Comparison of ENCODE assay signal across 8 cellular contexts in the genomic region with DNA sequence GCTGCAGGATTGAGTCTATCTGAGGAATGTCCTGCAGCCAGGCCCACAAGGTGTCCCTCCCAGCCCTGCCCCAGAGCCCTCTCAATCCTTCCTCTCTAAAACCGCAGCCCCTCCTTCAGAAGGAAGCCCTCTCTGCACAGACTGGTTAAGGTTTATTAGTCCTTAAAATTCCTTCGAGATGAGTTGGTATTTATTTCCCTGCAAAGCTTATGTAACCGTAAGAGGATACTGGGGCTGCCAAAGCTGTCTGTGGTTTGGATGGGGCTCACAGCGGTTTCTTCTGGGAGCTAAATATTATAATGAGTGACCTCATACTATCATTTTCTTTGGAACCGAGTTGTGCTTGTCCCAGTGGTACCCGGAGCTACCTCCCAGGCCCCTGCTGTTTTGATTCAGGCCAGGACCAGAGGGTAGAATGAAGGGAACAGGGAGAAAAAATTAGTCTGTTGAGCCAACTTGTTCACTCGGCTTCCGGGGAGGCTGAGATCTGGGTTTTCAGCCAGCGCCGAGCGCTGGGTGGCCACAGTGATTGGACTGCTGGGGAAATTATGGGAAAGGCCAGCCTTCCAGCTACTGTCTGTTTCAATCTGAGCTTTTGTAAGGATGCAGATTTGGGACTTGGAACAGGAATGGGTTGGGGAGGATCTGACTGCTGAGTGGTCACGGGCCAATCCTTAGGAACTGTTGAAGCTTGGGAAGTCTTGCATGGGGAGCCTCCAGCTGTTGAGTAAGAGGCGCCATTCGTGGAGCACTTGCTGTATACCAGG.
DNase-seq lines count a peak whose midpoint lies in the region; ATAC-seq and TF ChIP-seq lines count a peak whose summit lies in the region.

No MANE protein-coding gene starts in this region.

- peaks cover 18% of the 10 kb centered on the region for H3K4me1 Mint-ChIP-seq in WTC11

- H3K4me3 Mint-ChIP-seq in WTC11, result no peak overlapping the region

- H3K27ac Mint-ChIP-seq in WTC11, result no peak overlapping the region

- no peak overlapping the region for H3K4me3 ChIP-seq in right cardiac atrium (ENCODE audit: low read length)

- no peaks in the 10 kb centered on the region for H3K36me3 Mint-ChIP-seq in WTC11

- no peaks in the 10 kb centered on the region for H3K9me3 ChIP-seq in right cardiac atrium (ENCODE audit: control insufficient read depth, low read length)

- ATAC-seq in WTC11 (peak; percentile 24; the same call in 1 of the 2 replicates), right cardiac atrium (peak; percentile 92 to 94), HG02840 (IDR thresholded peaks at IDR 0.05; ENCODE audit: low FRiP score, unreplicated experiment) (no peak)

- peak; percentile 98 for DNase-seq in H4 (ENCODE audit: low spot score)
- DNase-seq in WTC11 (ENCODE audit: low spot score), result no peak
- DNase-seq in right cardiac atrium, result peak; percentile 75 to 92 (median 89)
- peak; percentile 91 for DNase-seq in smooth muscle cell of the brain vasculature (ENCODE audit: low read depth, low spot score)
- no peak for DNase-seq in NCI-H446 treated with DMSO at 0.1 percent for 48 hours (lab: John Stamatoyannopoulos, UW)
- DNase-seq in germinal center (ENCODE audit: low spot score), result no peak
- DNase-seq in activated effector memory CD4-positive, alpha-beta T cell treated with Interleukin-2 at 50 U/mL for 16 hours, result no peak

- peak overlapping the region; percentile 25 for H3K27ac ChIP-seq in right cardiac atrium (ENCODE audit: low read length)

- intact Hi-C loops in right cardiac atrium (cut with DNase I), result no loop called here

- peaks cover 11% of the 10 kb centered on the region for H3K4me1 ChIP-seq in right cardiac atrium (ENCODE audit: control insufficient read depth, insufficient read depth, low read length)

- H3K9me3 Mint-ChIP-seq in WTC11, result no peaks in the 10 kb centered on the region

- no peak for TF ChIP-seq CTCF in WTC11 (IDR thresholded peaks at IDR 0.05)

- POLR2A ChIA-PET in WTC11 (lab: Charles Lee), result no interaction called here

- no peaks in the 10 kb centered on the region for H3K27me3 ChIP-seq in right cardiac atrium (ENCODE audit: control insufficient read depth, insufficient read depth)

- CTCF ChIA-PET in WTC11 (lab: Charles Lee), result interaction anchor here (0.7 kb wide), 1 partner anchor 102 kb away, joined by 3 read pairs; no protein-coding TSS in a partner anchor

- 53% methylated on average over 14 of the region's 14 CpGs for WGBS in right cardiac atrium

- no peaks in the 10 kb centered on the region for H3K27me3 Mint-ChIP-seq in WTC11 (ENCODE audit: low read depth)

TF ChIP-seq in WTC11, 78 proteins besides CTCF, POLR2A, EP300 and RAD21 (continues in another document):
- TF ChIP-seq SP1 (CRISPR knock-in tag; conservative IDR thresholded peaks at IDR 0.05) (no peak), FOXJ3 (CRISPR knock-in tag; IDR thresholded peaks at IDR 0.05; ENCODE audit: borderline replicate concordance) (no peak), ATF1 (CRISPR knock-in tag; IDR thresholded peaks at IDR 0.05) (no peak), ZNF263 (CRISPR knock-in tag; IDR thresholded peaks at IDR 0.05; ENCODE audit: low read depth) (no peak), RELA (CRISPR knock-in tag; IDR thresholded peaks at IDR 0.05; ENCODE audit: borderline replicate concordance) (no peak), SMAD4 (CRISPR knock-in tag; IDR thresholded peaks at IDR 0.05) (no peak), ESRRA (CRISPR knock-in tag; IDR thresholded peaks at IDR 0.05; ENCODE audit: borderline replicate concordance) (no peak), TP53 (CRISPR knock-in tag; IDR thresholded peaks at IDR 0.05) (no peak), ELF4 (CRISPR knock-in tag; IDR thresholded peaks at IDR 0.05; ENCODE audit: low read depth) (no peak)
- TF ChIP-seq, protein P1, sequence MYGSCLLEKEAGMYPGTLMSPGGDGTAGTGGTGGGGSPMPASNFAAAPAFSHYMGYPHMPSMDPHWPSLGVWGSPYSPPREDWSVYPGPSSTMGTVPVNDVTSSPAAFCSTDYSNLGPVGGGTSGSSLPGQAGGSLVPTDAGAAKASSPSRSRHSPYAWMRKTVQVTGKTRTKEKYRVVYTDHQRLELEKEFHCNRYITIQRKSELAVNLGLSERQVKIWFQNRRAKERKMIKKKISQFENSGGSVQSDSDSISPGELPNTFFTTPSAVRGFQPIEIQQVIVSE (CRISPR knock-in tag; IDR thresholded peaks at IDR 0.05; ENCODE audit: borderline replicate concordance), result no peak
- TF ChIP-seq, protein P2, sequence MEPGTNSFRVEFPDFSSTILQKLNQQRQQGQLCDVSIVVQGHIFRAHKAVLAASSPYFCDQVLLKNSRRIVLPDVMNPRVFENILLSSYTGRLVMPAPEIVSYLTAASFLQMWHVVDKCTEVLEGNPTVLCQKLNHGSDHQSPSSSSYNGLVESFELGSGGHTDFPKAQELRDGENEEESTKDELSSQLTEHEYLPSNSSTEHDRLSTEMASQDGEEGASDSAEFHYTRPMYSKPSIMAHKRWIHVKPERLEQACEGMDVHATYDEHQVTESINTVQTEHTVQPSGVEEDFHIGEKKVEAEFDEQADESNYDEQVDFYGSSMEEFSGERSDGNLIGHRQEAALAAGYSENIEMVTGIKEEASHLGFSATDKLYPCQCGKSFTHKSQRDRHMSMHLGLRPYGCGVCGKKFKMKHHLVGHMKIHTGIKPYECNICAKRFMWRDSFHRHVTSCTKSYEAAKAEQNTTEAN (CRISPR knock-in tag; IDR thresholded peaks at IDR 0.05), result no peak
- TF ChIP-seq, protein P3, sequence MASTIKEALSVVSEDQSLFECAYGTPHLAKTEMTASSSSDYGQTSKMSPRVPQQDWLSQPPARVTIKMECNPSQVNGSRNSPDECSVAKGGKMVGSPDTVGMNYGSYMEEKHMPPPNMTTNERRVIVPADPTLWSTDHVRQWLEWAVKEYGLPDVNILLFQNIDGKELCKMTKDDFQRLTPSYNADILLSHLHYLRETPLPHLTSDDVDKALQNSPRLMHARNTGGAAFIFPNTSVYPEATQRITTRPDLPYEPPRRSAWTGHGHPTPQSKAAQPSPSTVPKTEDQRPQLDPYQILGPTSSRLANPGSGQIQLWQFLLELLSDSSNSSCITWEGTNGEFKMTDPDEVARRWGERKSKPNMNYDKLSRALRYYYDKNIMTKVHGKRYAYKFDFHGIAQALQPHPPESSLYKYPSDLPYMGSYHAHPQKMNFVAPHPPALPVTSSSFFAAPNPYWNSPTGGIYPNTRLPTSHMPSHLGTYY (CRISPR knock-in tag; IDR thresholded peaks at IDR 0.05), result no peak
- TF ChIP-seq, protein P4, sequence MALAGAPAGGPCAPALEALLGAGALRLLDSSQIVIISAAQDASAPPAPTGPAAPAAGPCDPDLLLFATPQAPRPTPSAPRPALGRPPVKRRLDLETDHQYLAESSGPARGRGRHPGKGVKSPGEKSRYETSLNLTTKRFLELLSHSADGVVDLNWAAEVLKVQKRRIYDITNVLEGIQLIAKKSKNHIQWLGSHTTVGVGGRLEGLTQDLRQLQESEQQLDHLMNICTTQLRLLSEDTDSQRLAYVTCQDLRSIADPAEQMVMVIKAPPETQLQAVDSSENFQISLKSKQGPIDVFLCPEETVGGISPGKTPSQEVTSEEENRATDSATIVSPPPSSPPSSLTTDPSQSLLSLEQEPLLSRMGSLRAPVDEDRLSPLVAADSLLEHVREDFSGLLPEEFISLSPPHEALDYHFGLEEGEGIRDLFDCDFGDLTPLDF (CRISPR knock-in tag; IDR thresholded peaks at IDR 0.05), result no peak
- TF ChIP-seq, protein P5, sequence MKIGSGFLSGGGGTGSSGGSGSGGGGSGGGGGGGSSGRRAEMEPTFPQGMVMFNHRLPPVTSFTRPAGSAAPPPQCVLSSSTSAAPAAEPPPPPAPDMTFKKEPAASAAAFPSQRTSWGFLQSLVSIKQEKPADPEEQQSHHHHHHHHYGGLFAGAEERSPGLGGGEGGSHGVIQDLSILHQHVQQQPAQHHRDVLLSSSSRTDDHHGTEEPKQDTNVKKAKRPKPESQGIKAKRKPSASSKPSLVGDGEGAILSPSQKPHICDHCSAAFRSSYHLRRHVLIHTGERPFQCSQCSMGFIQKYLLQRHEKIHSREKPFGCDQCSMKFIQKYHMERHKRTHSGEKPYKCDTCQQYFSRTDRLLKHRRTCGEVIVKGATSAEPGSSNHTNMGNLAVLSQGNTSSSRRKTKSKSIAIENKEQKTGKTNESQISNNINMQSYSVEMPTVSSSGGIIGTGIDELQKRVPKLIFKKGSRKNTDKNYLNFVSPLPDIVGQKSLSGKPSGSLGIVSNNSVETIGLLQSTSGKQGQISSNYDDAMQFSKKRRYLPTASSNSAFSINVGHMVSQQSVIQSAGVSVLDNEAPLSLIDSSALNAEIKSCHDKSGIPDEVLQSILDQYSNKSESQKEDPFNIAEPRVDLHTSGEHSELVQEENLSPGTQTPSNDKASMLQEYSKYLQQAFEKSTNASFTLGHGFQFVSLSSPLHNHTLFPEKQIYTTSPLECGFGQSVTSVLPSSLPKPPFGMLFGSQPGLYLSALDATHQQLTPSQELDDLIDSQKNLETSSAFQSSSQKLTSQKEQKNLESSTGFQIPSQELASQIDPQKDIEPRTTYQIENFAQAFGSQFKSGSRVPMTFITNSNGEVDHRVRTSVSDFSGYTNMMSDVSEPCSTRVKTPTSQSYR (CRISPR knock-in tag; IDR thresholded peaks at IDR 0.05), result no peak

Comparison
In these comparisons a context has a peak if more than half of its experiments do, and no peak if none do; other contexts are left out.
1. DNase-seq: peak in H4 (single experiment), right cardiac atrium (3 of 3) and smooth muscle cell of the brain vasculature (single experiment); none in WTC11 (single experiment), NCI-H446 treated with DMSO at 0.1 percent for 48 hours (single experiment), germinal center (single experiment) and activated effector memory CD4-positive, alpha-beta T cell treated with Interleukin-2 at 50 U/mL for 16 hours (single experiment).